In the genomic region with DNA sequence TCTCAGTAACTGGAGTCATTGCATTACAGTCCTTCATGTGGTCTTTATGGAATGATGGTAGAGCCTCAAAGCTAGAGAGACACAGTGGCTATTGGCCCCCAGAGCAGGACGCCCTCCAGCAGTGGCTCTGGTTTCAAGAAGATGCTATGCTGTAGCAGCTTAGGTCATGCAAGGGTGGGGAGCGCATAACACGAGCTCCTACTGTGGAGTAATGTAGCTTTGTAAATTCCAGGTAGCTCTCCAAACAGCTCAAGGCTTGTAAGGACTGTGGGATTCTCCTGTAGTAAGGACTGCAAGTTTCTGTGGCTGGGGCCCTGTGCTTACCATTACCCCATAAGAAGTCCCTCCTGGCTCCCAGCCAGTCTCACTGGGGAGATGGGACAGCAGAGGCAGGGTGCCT, we compare ENCODE assay signal across 17 cellular contexts. TPM values are rescaled to one million over a fixed set of nuclear protein-coding genes. Genes with fewer than 3 reads are reported as not detected.
DNase-seq lines count a peak whose midpoint lies in the region; ATAC-seq, FAIRE-seq and TF ChIP-seq lines count a peak whose summit lies in the region.
"Had no signal": no experiment of that assay in that cellular context is flagged by ENCODE, and none has a peak within 500 bp of the region (broad histone marks: within the 10 kb centered on the region; RNA-seq: fewer than 3 reads in every experiment).

No MANE protein-coding gene starts in this region.

- H3K27me3 Mint-ChIP-seq in neural progenitor cell (ENCODE audit: insufficient read depth, low read depth), result peaks cover 2% of the 10 kb centered on the region
- H3K27me3 Mint-ChIP-seq: IgD-negative memory B cell had no signal

- no peak for TF ChIP-seq EP300 in H1 (IDR thresholded peaks at IDR 0.05; ENCODE audit: borderline replicate concordance in 1 of 2, low read depth in 2 of 2, low read length in 2 of 2)

- no peak for ATAC-seq in HG03521 (IDR thresholded peaks at IDR 0.05; ENCODE audit: unreplicated experiment)
- ATAC-seq: HCT116 had no signal

- H3K4me1 ChIP-seq in H1 (replicated peaks in 1 of 4; ENCODE audit: control insufficient read depth in 3 of 4, insufficient read depth in 4 of 4, low read length in 3 of 4), result 0 out of 7 replicates have a peak, but pooled peaks cover 0 to 3% (median 0%) of the 10 kb centered on the region in 4 experiments
- H3K4me1 ChIP-seq in mesendoderm (ENCODE audit: control insufficient read depth, low read depth, low read length), result peaks cover 8% of the 10 kb centered on the region
- peaks cover 5% of the 10 kb centered on the region for H3K4me1 ChIP-seq in neural progenitor cell

- TF ChIP-seq CTCF in H1 (IDR thresholded peaks at IDR 0.05; ENCODE audit: control extremely low read depth in 1 of 3, insufficient read depth in 1 of 3, low read depth in 1 of 3, low read length in 3 of 3) (no peak), neural progenitor cell (IDR thresholded peaks at IDR 0.05) (no peak)

- H3K79me2 ChIP-seq in H1 (ENCODE audit: control insufficient read depth in 1 of 2, insufficient read depth in 2 of 2, low read length in 2 of 2) (peaks cover 0 to 11% of the 10 kb centered on the region in 2 experiments; a peak in 1 of 4 replicates), mesendoderm (ENCODE audit: control insufficient read depth, insufficient read depth, low read length) (no peaks in the 10 kb centered on the region), neural progenitor cell (ENCODE audit: low read depth) (peaks cover 5% of the 10 kb centered on the region)

- H4K5ac ChIP-seq in H1 (ENCODE audit: insufficient read length, low read depth, low read length) (no peak overlapping the region), mesendoderm (ENCODE audit: low read length) (no peak overlapping the region)

- H3K36me3 Mint-ChIP-seq in neural progenitor cell, result no peaks in the 10 kb centered on the region
- H3K36me3 Mint-ChIP-seq: CD8-positive, alpha-beta memory T cell had no signal

- no peak overlapping the region for H3K14ac ChIP-seq in H1 (ENCODE audit: insufficient read length)

- H3K36me3 ChIP-seq in H1 (ENCODE audit: control insufficient read depth in 2 of 4, insufficient read depth in 4 of 4, low read length in 3 of 4) (no peaks in the 10 kb centered on the region), mesendoderm (ENCODE audit: control insufficient read depth, insufficient read depth, low read length) (no peaks in the 10 kb centered on the region), neural progenitor cell (no peaks in the 10 kb centered on the region)
- H3K36me3 ChIP-seq: BLaER1 had no signal

- DNase-seq in ELF-1 (ENCODE audit: low read depth, low spot score) (peak; percentile 50), HTR-8/SVneo (ENCODE audit: insufficient read length, low spot score) (no peak), H1 (ENCODE audit: low read depth in 1 of 2, low spot score in 2 of 2) (no peak), mesendoderm (peak; percentile 77), NCI-H1092 treated with DMSO at 0.1 percent for 48 hours (lab: John Stamatoyannopoulos, UW) (no peak), neural progenitor cell (ENCODE audit: low spot score) (no peak)
- DNase-seq: 8988T; AML-193; Caco-2; CD8-positive, alpha-beta memory T cell; DND-41; GF-D8; KG1 had no signal

- no peak overlapping the region for H3K27ac Mint-ChIP-seq in neural progenitor cell
- H3K27ac Mint-ChIP-seq: CD8-positive, alpha-beta memory T cell; IgD-negative memory B cell had no signal

- FAIRE-seq in HTR-8/SVneo (lab: Jason Lieb, UNC) (peak; percentile 69), H1 (lab: Jason Lieb, UNC) (no peak)

- no peak for TF ChIP-seq POLR2A in H1 (IDR thresholded peaks at IDR 0.05; ENCODE audit: control extremely low read depth in 1 of 2, low read depth in 2 of 2, low read length in 2 of 2)

- no peaks in the 10 kb centered on the region for H3K9me3 Mint-ChIP-seq in neural progenitor cell
- H3K9me3 Mint-ChIP-seq: CD8-positive, alpha-beta memory T cell; IgD-negative memory B cell had no signal

- no peak overlapping the region for H2BK12ac ChIP-seq in H1 (ENCODE audit: low read depth, low read length)

- H3K27ac ChIP-seq in H1 (ENCODE audit: low read depth, low read length), result no peak overlapping the region
- no peak overlapping the region for H3K27ac ChIP-seq in mesendoderm (ENCODE audit: low read depth, low read length)
- no peak overlapping the region for H3K27ac ChIP-seq in neural progenitor cell
- H3K27ac ChIP-seq: BLaER1 had no signal

- H3K56ac ChIP-seq in H1 (replicated peaks; ENCODE audit: insufficient read length, low read depth, low read length), result no peak overlapping the region
- peak overlapping the region; percentile 10 for H3K56ac ChIP-seq in mesendoderm (ENCODE audit: low read length)

- no peak for TF ChIP-seq RAD21 in H1 (IDR thresholded peaks at IDR 0.05 in 1 of 2, conservative IDR thresholded peaks at IDR 0.05 in 1 of 2; ENCODE audit: low read depth in 2 of 2, low read length in 2 of 2)

- H3K4me3 Mint-ChIP-seq in neural progenitor cell, result no peak overlapping the region
- H3K4me3 Mint-ChIP-seq: CD8-positive, alpha-beta memory T cell; IgD-negative memory B cell had no signal

- no peak overlapping the region for H3K23ac ChIP-seq in H1 (ENCODE audit: insufficient read length)
- H3K23ac ChIP-seq in mesendoderm (ENCODE audit: low read length), result no peak overlapping the region

- H2BK20ac ChIP-seq in H1 (ENCODE audit: low read length), result peak overlapping the region; percentile 19; the same call in 1 of the 2 replicates

- H4K8ac ChIP-seq in H1 (ENCODE audit: extremely low read depth, insufficient read depth, low read length), result no peak overlapping the region
- no peak overlapping the region for H4K8ac ChIP-seq in mesendoderm (ENCODE audit: low read depth, low read length)

- H4K91ac ChIP-seq in H1 (replicated peaks; ENCODE audit: insufficient read length, low read length), result no peak overlapping the region

- H3K23me2 ChIP-seq in H1 (ENCODE audit: low read depth, low read length), result no peaks in the 10 kb centered on the region

- H3K4ac ChIP-seq in H1 (replicated peaks; ENCODE audit: insufficient read length, low read depth, low read length) (no peak overlapping the region), mesendoderm (ENCODE audit: low read depth, low read length) (no peak overlapping the region)

- POLR2A ChIA-PET in H1 (lab: Charles Lee; ENCODE audit: partially characterized antibody), result interaction anchor here (0.6 kb wide), 1 partner anchor 570 kb away, joined by 3 read pairs; no protein-coding TSS in a partner anchor

- no peaks in the 10 kb centered on the region for H3F3A ChIP-seq in neural progenitor cell (ENCODE audit: low read depth)

- H3K4me3 ChIP-seq in H1 (ENCODE audit: extremely low read depth in 1 of 4, insufficient read depth in 2 of 4, low read depth in 3 of 4, low read length in 4 of 4) (no peak overlapping the region), mesendoderm (ENCODE audit: low read length) (no peak overlapping the region), neural progenitor cell (no peak overlapping the region)
- H3K4me3 ChIP-seq: BLaER1 had no signal

- no peak overlapping the region for H2AK5ac ChIP-seq in H1 (ENCODE audit: low read depth, low read length)
- peak overlapping the region; percentile 22 for H2AK5ac ChIP-seq in mesendoderm (ENCODE audit: low read length)

- H3K4me1 Mint-ChIP-seq in neural progenitor cell, result no peaks in the 10 kb centered on the region

- H2BK5ac ChIP-seq in H1 (ENCODE audit: low read depth, low read length), result no peak overlapping the region
- H2BK5ac ChIP-seq in mesendoderm (ENCODE audit: low read length), result no peak overlapping the region

- CTCF ChIA-PET in H1 (lab: Charles Lee; ENCODE audit: partially characterized antibody), result interaction anchor here (0.6 to 1.4 kb wide), 4 partner anchors 9 to 187 kb away, joined by 3 to 6 read pairs (median 3); no protein-coding TSS in a partner anchor

- H3K4me2 ChIP-seq in H1 (ENCODE audit: insufficient read depth in 1 of 2, low read depth in 2 of 2, low read length in 2 of 2) (no peak overlapping the region), mesendoderm (ENCODE audit: low read length) (no peak overlapping the region), neural progenitor cell (no peak overlapping the region)
- H3K4me2 ChIP-seq: BLaER1 had no signal

- no peak overlapping the region for H2BK15ac ChIP-seq in H1 (ENCODE audit: low read length)
- H2BK15ac ChIP-seq in mesendoderm (replicated peaks; ENCODE audit: low read depth), result no peak overlapping the region

- H3K9ac ChIP-seq in H1 (replicated peaks in 1 of 4; ENCODE audit: extremely low read depth in 1 of 4, low read depth in 3 of 4, low read length in 3 of 4) (no peak overlapping the region), mesendoderm (ENCODE audit: low read length) (no peak overlapping the region), neural progenitor cell (no peak overlapping the region)
- H3K9ac ChIP-seq: BLaER1 had no signal

- 88% methylated on average over 3 of the region's 3 CpGs; no CpG with 5 or more reads in 1 of the 2 experiments for whole genome bisulfite sequencing in H1 (ENCODE audit: extremely low coverage in 1 of 2, insufficient coverage in 1 of 2, insufficient read length in 1 of 2, insufficient replicate concordance in 2 of 2, low coverage in 1 of 2, low lambda C conversion rate in 2 of 2, missing lambda C conversion rate in 1 of 2), 2 experiments
- WGBS in mesendoderm (ENCODE audit: extremely low coverage, insufficient coverage, low lambda C conversion rate), result no CpG with 5 or more reads among the region's 3 CpGs

- H4K20me1 ChIP-seq in H1 (replicated peaks in 1 of 2; ENCODE audit: control insufficient read depth in 1 of 2, insufficient read depth in 2 of 2, low read length in 2 of 2) (peaks cover 0 to 1% of the 10 kb centered on the region in 2 experiments), neural progenitor cell (ENCODE audit: low read depth) (no peaks in the 10 kb centered on the region)
- H4K20me1 ChIP-seq: BLaER1 had no signal

- H3K27me3 ChIP-seq in H1 (replicated peaks in 1 of 4; ENCODE audit: control insufficient read depth in 3 of 4, extremely low read depth in 1 of 4, insufficient read depth in 3 of 4, low read length in 3 of 4) (no peaks in the 10 kb centered on the region), mesendoderm (ENCODE audit: insufficient read depth, low read length, poor library complexity) (no peaks in the 10 kb centered on the region), neural progenitor cell (no peaks in the 10 kb centered on the region)
- H3K27me3 ChIP-seq: BLaER1 had no signal

- H2BK120ac ChIP-seq in H1 (replicated peaks; ENCODE audit: low read depth, low read length) (no peak overlapping the region), mesendoderm (ENCODE audit: low read depth, low read length) (no peak overlapping the region)

- H2AFZ ChIP-seq in H1 (ENCODE audit: low read length) (no peak overlapping the region), neural progenitor cell (replicated peaks) (no peak overlapping the region)

- no peak overlapping the region for H3K18ac ChIP-seq in H1 (ENCODE audit: extremely low read depth, low read length)
- no peak overlapping the region for H3K18ac ChIP-seq in mesendoderm (ENCODE audit: low read length)

- H3K79me1 ChIP-seq in H1 (ENCODE audit: low read depth, low read length), result peaks cover 6% of the 10 kb centered on the region; the same call in 1 of the 2 replicates
- H3K79me1 ChIP-seq in mesendoderm (ENCODE audit: low read length), result peaks cover 6% of the 10 kb centered on the region

- H3K9me3 ChIP-seq in H1 (ENCODE audit: insufficient read depth in 2 of 2, low read depth in 1 of 2, low read length in 1 of 2) (no peaks in the 10 kb centered on the region), neural progenitor cell (ENCODE audit: low read depth) (no peaks in the 10 kb centered on the region)
- H3K9me3 ChIP-seq: BLaER1, Caco-2 had no signal

RNA-seq across cellular contexts. Expression of gene APLF, which starts 15.6 kb away (rescaled TPM):
- total RNA-seq in H1 (2021; fragmentation: NEBNext Ultra II Directional; extraction: Animal tissue kit (Norgen Biotek cat#: 25700)), result 4.4 and 4.9 TPM in 2 replicates
- polyA plus RNA-seq in H1 (2011; rRNA removed), result 7.3 and 10.6 TPM in 2 replicates
- polyA plus RNA-seq in H1 (2011; cell fraction: cytosol; rRNA removed), result 4.6 TPM
- polyA plus RNA-seq in H1 (2011; cell fraction: nucleus; rRNA removed), result 7.6 TPM
- 1.8 to 2.4 TPM (median 2.0 TPM) in 4 replicates for polyA plus RNA-seq in H1 (2012, experiment 1 of 2)
- 0.18 TPM for polyA plus RNA-seq in H1 (2012, experiment 2 of 2)
- 2.3 TPM for polyA plus RNA-seq in H1 (2013, experiment 1 of 2)
- polyA plus RNA-seq in H1 (2013, experiment 2 of 2), result 3.2 TPM
- polyA minus RNA-seq in H1 (2011; rRNA and poly(A)+ RNA removed), result 36.3 and 44.3 TPM in 2 replicates
- polyA minus RNA-seq in H1 (2011; cell fraction: cytosol; rRNA and poly(A)+ RNA removed), result 6.4 TPM
- polyA minus RNA-seq in H1 (2011; cell fraction: nucleus; rRNA and poly(A)+ RNA removed), result 25.6 TPM
- 2.0 TPM for polyA plus RNA-seq in mesendoderm (2013, experiment 1 of 2)
- 2.0 TPM for polyA plus RNA-seq in mesendoderm (2013, experiment 2 of 2)
- total RNA-seq in neural progenitor cell (ENCODE audit: low replicate concordance), result 9.8 and 16.9 TPM in 2 replicates

RNA-seq across cellular contexts. Expression of gene FBXO48, which starts 15.9 kb away (rescaled TPM):
- 1.1 TPM in 2 replicates for total RNA-seq in H1 (2021; fragmentation: NEBNext Ultra II Directional; extraction: Animal tissue kit (Norgen Biotek cat#: 25700))
- polyA plus RNA-seq in H1 (2011; rRNA removed), result 1.1 and 1.5 TPM in 2 replicates
- 1.5 TPM for polyA plus RNA-seq in H1 (2011; cell fraction: cytosol; rRNA removed)
- 0.66 TPM for polyA plus RNA-seq in H1 (2011; cell fraction: nucleus; rRNA removed)
- 0.59 to 1.1 TPM (median 0.66 TPM) in 4 replicates for polyA plus RNA-seq in H1 (2012, experiment 1 of 2)
- 0.07 TPM for polyA plus RNA-seq in H1 (2012, experiment 2 of 2)
- 1.4 TPM for polyA plus RNA-seq in H1 (2013, experiment 1 of 2)
- polyA plus RNA-seq in H1 (2013, experiment 2 of 2), result 0.99 TPM
- 1.3 and 1.4 TPM in 2 replicates for polyA minus RNA-seq in H1 (2011; rRNA and poly(A)+ RNA removed)
- 0.44 TPM for polyA minus RNA-seq in H1 (2011; cell fraction: cytosol; rRNA and poly(A)+ RNA removed)
- polyA minus RNA-seq in H1 (2011; cell fraction: nucleus; rRNA and poly(A)+ RNA removed), result 1.3 TPM
- polyA plus RNA-seq in mesendoderm (2013, experiment 1 of 2), result 0.55 TPM
- polyA plus RNA-seq in mesendoderm (2013, experiment 2 of 2), result 0.45 TPM
- total RNA-seq in neural progenitor cell (ENCODE audit: low replicate concordance), result 2.7 and 2.9 TPM in 2 replicates

Comparison
In these comparisons a context has a peak if more than half of its experiments do, and no peak if none do; other contexts are left out.
1. DNase-seq: peak in ELF-1 (single experiment) and mesendoderm (single experiment); none in HTR-8/SVneo (single experiment), H1 (0 of 2), NCI-H1092 treated with DMSO at 0.1 percent for 48 hours (single experiment) and neural progenitor cell (single experiment).